In the genomic region with DNA sequence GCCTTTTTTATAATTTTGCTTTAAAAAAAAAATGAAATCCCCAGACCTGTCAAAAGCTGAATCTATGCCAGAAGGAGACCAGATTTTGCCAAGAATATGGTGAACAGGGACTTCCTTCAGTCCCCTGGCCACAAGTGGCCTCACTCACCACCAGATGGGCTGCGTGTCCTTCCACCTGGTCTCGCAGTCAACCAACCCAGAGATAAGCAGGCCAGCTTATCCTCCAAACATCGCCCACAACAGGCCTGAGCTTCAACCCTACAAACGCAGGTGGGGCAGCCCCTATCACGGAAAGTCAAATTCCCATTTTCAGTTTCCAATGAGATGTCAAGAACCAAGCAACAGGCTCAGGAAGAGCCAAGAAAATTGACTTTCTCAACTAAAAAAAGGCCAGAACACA, we compare ENCODE assay signal across 21 cellular contexts. TPM values are rescaled to one million over a fixed set of nuclear protein-coding genes. Genes with fewer than 3 reads are reported as not detected.
DNase-seq lines count a peak whose midpoint lies in the region; ATAC-seq and TF ChIP-seq lines count a peak whose summit lies in the region.
"Had no signal": no experiment of that assay in that cellular context is flagged by ENCODE, and none has a peak within 500 bp of the region (broad histone marks: within the 10 kb centered on the region; RNA-seq: fewer than 3 reads in every experiment).

No MANE protein-coding gene starts in this region.

- no peaks in the 10 kb centered on the region for H3K9me3 ChIP-seq in naive thymus-derived CD4-positive, alpha-beta T cell (ENCODE audit: control insufficient read depth in 2 of 3, low read length in 3 of 3)
- H3K9me3 ChIP-seq: ascending aorta, left lung, SJCRH30, transverse colon had no signal

- H3K9me3 Mint-ChIP-seq in activated naive CD8-positive, alpha-beta T cell (ENCODE audit: low read depth) = no peaks in the 10 kb centered on the region
- H3K9me3 Mint-ChIP-seq in naive thymus-derived CD4-positive, alpha-beta T cell = no peaks in the 10 kb centered on the region
- H3K9me3 Mint-ChIP-seq in Calu3 (ENCODE audit: low read depth, unreplicated experiment) = no peaks in the 10 kb centered on the region
- H3K9me3 Mint-ChIP-seq: stimulated activated naive CD8-positive, alpha-beta T cell treated with anti-CD3 and anti-CD28 coated beads, Interleukin-15, amount 100 ng/mL, for 72 hours had no signal

- CTCF ChIA-PET in naive thymus-derived CD4-positive, alpha-beta T cell (lab: Charles Lee) = no interaction called here
- CTCF ChIA-PET in Calu3 (lab: Charles Lee) = no interaction called here

- H3K27ac ChIP-seq in naive thymus-derived CD4-positive, alpha-beta T cell (ENCODE audit: low read depth, low read length) = no peak overlapping the region
- H3K27ac ChIP-seq: 22Rv1, ascending aorta, left lung, SJCRH30, transverse colon had no signal

- peak; percentile 20 for DNase-seq in NCI-H82 (lab: John Stamatoyannopoulos, UW)
- DNase-seq in NCI-H82 treated with DMSO at 0.1 percent for 48 hours (lab: John Stamatoyannopoulos, UW; ENCODE audit: unreplicated experiment) = no peak
- DNase-seq in GM13977 (ENCODE audit: low spot score) = no peak
- DNase-seq in naive thymus-derived CD4-positive, alpha-beta T cell = no peak
- no peak for DNase-seq in NCI-H187 treated with DMSO at 0.1 percent for 48 hours (lab: John Stamatoyannopoulos, UW)
- no peak for DNase-seq in islet precursor cell
- DNase-seq in Calu3 = no peak
- DNase-seq: activated gamma-delta T cell; AML-193; cerebellar nuclear complex; effector CD8-positive, alpha-beta T cell; GOT3; left lung; NCI-H1417 treated with DMSO at 0.1 percent for 48 hours; NCI-H774; SJCRH30; stimulated activated naive CD8-positive, alpha-beta T cell treated with anti-CD3 and anti-CD28 coated beads, Interleukin-15, amount 100 ng/mL, for 72 hours; transverse colon had no signal

- peaks cover 12% of the 10 kb centered on the region for H3K36me3 Mint-ChIP-seq in activated naive CD8-positive, alpha-beta T cell
- H3K36me3 Mint-ChIP-seq in naive thymus-derived CD4-positive, alpha-beta T cell = peaks cover 10 to 36% (median 17%) of the 10 kb centered on the region in 5 donors
- H3K36me3 Mint-ChIP-seq in Calu3 (ENCODE audit: insufficient read depth, unreplicated experiment) = peaks cover 6% of the 10 kb centered on the region

- TF ChIP-seq CTCF in GM13977 (IDR thresholded peaks at IDR 0.05; ENCODE audit: extremely low read depth, insufficient read depth, missing control alignments) (peak; percentile 20), Calu3 (IDR thresholded peaks at IDR 0.05; ENCODE audit: unreplicated experiment) (no peak)

- H3K27me3 Mint-ChIP-seq in activated naive CD8-positive, alpha-beta T cell = no peaks in the 10 kb centered on the region
- H3K27me3 Mint-ChIP-seq in naive thymus-derived CD4-positive, alpha-beta T cell = no peaks in the 10 kb centered on the region
- no peaks in the 10 kb centered on the region for H3K27me3 Mint-ChIP-seq in Calu3 (ENCODE audit: unreplicated experiment)
- H3K27me3 Mint-ChIP-seq: stimulated activated naive CD8-positive, alpha-beta T cell treated with anti-CD3 and anti-CD28 coated beads, Interleukin-15, amount 100 ng/mL, for 72 hours had no signal

- BruUV-seq in Calu3 (replicated peaks; lab: Mats Ljungman, UMichigan) = no TSS peak

- no peak overlapping the region for H3K4me3 Mint-ChIP-seq in activated naive CD8-positive, alpha-beta T cell
- H3K4me3 Mint-ChIP-seq in naive thymus-derived CD4-positive, alpha-beta T cell = peak overlapping the region in 2 of 10 donors; percentile 14 to 85
- no peak overlapping the region for H3K4me3 Mint-ChIP-seq in Calu3 (ENCODE audit: low read depth, unreplicated experiment)

- peaks cover 86% of the 10 kb centered on the region for H3K4me1 Mint-ChIP-seq in activated naive CD8-positive, alpha-beta T cell (ENCODE audit: low read depth)
- H3K4me1 Mint-ChIP-seq in naive thymus-derived CD4-positive, alpha-beta T cell = peaks cover 73 to 95% (median 87%) of the 10 kb centered on the region in 7 donors
- H3K4me1 Mint-ChIP-seq in Calu3 (ENCODE audit: low read depth, unreplicated experiment) = no peaks in the 10 kb centered on the region

- no peak for ATAC-seq in naive thymus-derived CD4-positive, alpha-beta T cell
- ATAC-seq: left lung; stimulated activated naive CD8-positive, alpha-beta T cell treated with anti-CD3 and anti-CD28 coated beads, Interleukin-15, amount 100 ng/mL, for 72 hours had no signal

- no peaks in the 10 kb centered on the region for H3K27me3 ChIP-seq in naive thymus-derived CD4-positive, alpha-beta T cell (ENCODE audit: control insufficient read depth in 2 of 2, insufficient read depth in 2 of 2, low read length in 2 of 2)
- H3K27me3 ChIP-seq: ascending aorta, left lung, SJCRH30, transverse colon had no signal

- H3K4me3 ChIP-seq in naive thymus-derived CD4-positive, alpha-beta T cell (ENCODE audit: low read length) = no peak overlapping the region
- H3K4me3 ChIP-seq: ascending aorta, left lung, SJCRH30, transverse colon had no signal

- H3K27ac Mint-ChIP-seq in activated naive CD8-positive, alpha-beta T cell = peak overlapping the region; percentile 70
- peak overlapping the region in 6 of 9 donors; percentile 25 to 65 (median 52) for H3K27ac Mint-ChIP-seq in naive thymus-derived CD4-positive, alpha-beta T cell
- no peak overlapping the region for H3K27ac Mint-ChIP-seq in Calu3 (ENCODE audit: unreplicated experiment)

- in situ Hi-C loops in GM13977 (cut with MboI; ENCODE audit: low pct_unique_long_range_greater_than_20kb, low sequenced_read_pairs, unreplicated experiment) = no loop called here

- H3K4me1 ChIP-seq in naive thymus-derived CD4-positive, alpha-beta T cell (ENCODE audit: control insufficient read depth in 2 of 2, insufficient read depth in 2 of 2, low read length in 2 of 2) = peaks cover 28 to 29% of the 10 kb centered on the region in 2 donors
- H3K4me1 ChIP-seq: SJCRH30 had no signal

- intact Hi-C loops in naive thymus-derived CD4-positive, alpha-beta T cell (cut with micrococcal nuclease) = no loop called here
- intact Hi-C loops in Calu3 (cut with micrococcal nuclease; ENCODE audit: unreplicated experiment) = no loop called here

- POLR2A ChIA-PET in naive thymus-derived CD4-positive, alpha-beta T cell (lab: Charles Lee) = interaction anchor here (1.6 kb wide), 1 partner anchor 8 kb away, joined by 3 read pairs; no protein-coding TSS in a partner anchor

- H3K36me3 ChIP-seq in naive thymus-derived CD4-positive, alpha-beta T cell (ENCODE audit: control insufficient read depth in 2 of 3, insufficient read depth in 3 of 3, low read length in 3 of 3) = peaks cover 0 to 20% (median 0%) of the 10 kb centered on the region in 3 experiments
- H3K36me3 ChIP-seq: transverse colon had no signal

RNA-seq across cellular contexts. Expression of gene STK24, which starts 30.5 kb away (rescaled TPM):
- 100 to 1,000 TPM in 3 of 5 experiments, 10 to 100 TPM in 2; 90.1 to 148 (median 121) TPM for total RNA-seq in naive thymus-derived CD4-positive, alpha-beta T cell
- 10 to 100 TPM; 29.8 to 44.4 TPM for polyA plus RNA-seq in naive thymus-derived CD4-positive, alpha-beta T cell
- 51.2 and 55.3 TPM in 2 replicates for total RNA-seq in Calu3 (2022)
